13 cellular contexts compared by ENCODE assay signal in genomic region chr20:49985157-49985556, GRCh38. TPM values are rescaled to one million over a fixed set of nuclear protein-coding genes. Genes with fewer than 3 reads are reported as not detected.
A peak's percentile ranks its signal among the peaks of the same experiment; 100 is the strongest.
DNase-seq lines count a peak whose midpoint lies in the region; ATAC-seq and TF ChIP-seq lines count a peak whose summit lies in the region.
"Had no signal": no experiment of that assay in that cellular context is flagged by ENCODE, and none has a peak within 500 bp of the region (broad histone marks: within the 10 kb centered on the region; RNA-seq: fewer than 3 reads in every experiment).

No MANE protein-coding gene starts in this region.

- H3K4me3 Mint-ChIP-seq in chondrocyte (ENCODE audit: unreplicated experiment) (peak overlapping the region; percentile 86), type B pancreatic cell (peak overlapping the region; percentile 95)
- no peak overlapping the region for H3K4me3 Mint-ChIP-seq in stimulated activated naive CD8-positive, alpha-beta T cell treated with anti-CD3 and anti-CD28 coated beads, Interleukin-15, amount 100 ng/mL, for 72 hours
- H3K4me3 Mint-ChIP-seq: activated naive CD8-positive, alpha-beta T cell had no signal

- peaks cover 3 to 6% of the 10 kb centered on the region in 2 experiments for H3K36me3 ChIP-seq in SK-N-SH (replicated peaks in 1 of 2; ENCODE audit: control insufficient read depth in 1 of 2, insufficient read depth in 2 of 2, low read length in 1 of 2)
- H3K36me3 ChIP-seq in mesendoderm (ENCODE audit: control insufficient read depth, insufficient read depth, low read length): peaks cover 3% of the 10 kb centered on the region

- TF ChIP-seq RAD21 in SK-N-SH (IDR thresholded peaks at IDR 0.05; ENCODE audit: low read length): no peak

- TF ChIP-seq CTCF in SK-N-SH (IDR thresholded peaks at IDR 0.05) (no peak), chondrocyte (IDR thresholded peaks at IDR 0.05) (no peak), type B pancreatic cell (conservative IDR thresholded peaks at IDR 0.05) (no peak)

- H2BK15ac ChIP-seq in mesendoderm (replicated peaks; ENCODE audit: low read depth): no peak overlapping the region

- H4K8ac ChIP-seq in mesendoderm (ENCODE audit: low read depth, low read length): no peak overlapping the region

- H3K9me2 ChIP-seq in SK-N-SH: no peaks in the 10 kb centered on the region

- peak overlapping the region; percentile 54 for H3K56ac ChIP-seq in mesendoderm (ENCODE audit: low read length)

- peak overlapping the region; percentile 76 to 80 for H3K4me3 ChIP-seq in SK-N-SH (ENCODE audit: low read depth in 2 of 2, low read length in 1 of 2)
- H3K4me3 ChIP-seq in mesendoderm (ENCODE audit: low read length): peak overlapping the region; percentile 93

- no peak overlapping the region for H2AK5ac ChIP-seq in mesendoderm (ENCODE audit: low read length)

- DNase-seq in SK-N-SH: no peak
- no peak for DNase-seq in chondrocyte (ENCODE audit: low spot score)
- no peak for DNase-seq in mesendoderm
- no peak for DNase-seq in type B pancreatic cell (ENCODE audit: extremely low spot score, unreplicated experiment)
- no peak for DNase-seq in stimulated activated naive CD8-positive, alpha-beta T cell treated with anti-CD3 and anti-CD28 coated beads, Interleukin-15, amount 100 ng/mL, for 72 hours
- DNase-seq: natural killer cell, NCI-H2107, T1000 had no signal

- H3K4me2 ChIP-seq in SK-N-SH: peak overlapping the region; percentile 97
- H3K4me2 ChIP-seq in mesendoderm (ENCODE audit: low read length): peak overlapping the region; percentile 9

- no peak overlapping the region for H2BK5ac ChIP-seq in mesendoderm (ENCODE audit: low read length)

- POLR2A ChIA-PET in SK-N-SH (lab: Yijun Ruan, JAX): interaction anchor here (0.7 to 4.2 kb wide), 3 partner anchors 55 to 85 kb away, joined by 3 to 27 read pairs (median 3); no protein-coding TSS in a partner anchor

- peaks cover 32 to 62% of the 10 kb centered on the region in 2 experiments for H3K4me1 ChIP-seq in SK-N-SH (ENCODE audit: control insufficient read depth in 1 of 2, insufficient read depth in 2 of 2, low read depth in 1 of 2, low read length in 1 of 2)
- peaks cover 26% of the 10 kb centered on the region for H3K4me1 ChIP-seq in mesendoderm (ENCODE audit: control insufficient read depth, low read depth, low read length)

- no peak overlapping the region for H3K4ac ChIP-seq in mesendoderm (ENCODE audit: low read depth, low read length)

- WGBS in SK-N-SH (ENCODE audit: low lambda C conversion rate): 54% methylated on average over 6 of the region's 6 CpGs
- WGBS in mesendoderm (ENCODE audit: extremely low coverage, insufficient coverage, low lambda C conversion rate): no CpG with 5 or more reads among the region's 6 CpGs

- H4K5ac ChIP-seq in mesendoderm (ENCODE audit: low read length): no peak overlapping the region

- CTCF ChIA-PET in SK-N-SH (lab: Yijun Ruan, JAX): interaction anchor here (1.3 to 22.2 kb wide), 3 partner anchors 27 to 194 kb away, joined by 3 to 807 read pairs (median 10); no protein-coding TSS in a partner anchor

- H3K79me2 ChIP-seq in SK-N-SH (ENCODE audit: insufficient read depth) (peaks cover 54% of the 10 kb centered on the region), mesendoderm (ENCODE audit: control insufficient read depth, insufficient read depth, low read length) (peaks cover 48% of the 10 kb centered on the region)

- peaks cover 77% of the 10 kb centered on the region for H3K4me1 Mint-ChIP-seq in chondrocyte (ENCODE audit: low read depth)
- H3K4me1 Mint-ChIP-seq in type B pancreatic cell (ENCODE audit: unreplicated experiment): peaks cover 40% of the 10 kb centered on the region
- peaks cover 43% of the 10 kb centered on the region for H3K4me1 Mint-ChIP-seq in stimulated activated naive CD8-positive, alpha-beta T cell treated with anti-CD3 and anti-CD28 coated beads, Interleukin-15, amount 100 ng/mL, for 72 hours

- H3F3A ChIP-seq in SK-N-SH (replicated peaks; ENCODE audit: insufficient read depth): peaks cover 39% of the 10 kb centered on the region

- no peaks in the 10 kb centered on the region for H3K9me3 Mint-ChIP-seq in chondrocyte (ENCODE audit: low read depth)
- no peaks in the 10 kb centered on the region for H3K9me3 Mint-ChIP-seq in type B pancreatic cell
- H3K9me3 Mint-ChIP-seq in stimulated activated naive CD8-positive, alpha-beta T cell treated with anti-CD3 and anti-CD28 coated beads, Interleukin-15, amount 100 ng/mL, for 72 hours: no peaks in the 10 kb centered on the region
- H3K9me3 Mint-ChIP-seq: natural killer cell had no signal

- H3K27ac Mint-ChIP-seq in chondrocyte (ENCODE audit: unreplicated experiment) (peak overlapping the region; percentile 12), type B pancreatic cell (no peak overlapping the region)
- no peak overlapping the region for H3K27ac Mint-ChIP-seq in stimulated activated naive CD8-positive, alpha-beta T cell treated with anti-CD3 and anti-CD28 coated beads, Interleukin-15, amount 100 ng/mL, for 72 hours
- H3K27ac Mint-ChIP-seq: activated naive CD8-positive, alpha-beta T cell; natural killer cell had no signal

- H3K9ac ChIP-seq in SK-N-SH (peak overlapping the region; percentile 91; the same call in 1 of the 2 replicates), mesendoderm (ENCODE audit: low read length) (peak overlapping the region; percentile 98)

- H3K36me3 Mint-ChIP-seq in chondrocyte (ENCODE audit: low read depth) (peaks cover 10% of the 10 kb centered on the region), type B pancreatic cell (peaks cover 23% of the 10 kb centered on the region)
- H3K36me3 Mint-ChIP-seq: activated naive CD8-positive, alpha-beta T cell; natural killer cell had no signal

- H3K27me3 ChIP-seq in SK-N-SH (ENCODE audit: insufficient read depth) (no peaks in the 10 kb centered on the region), mesendoderm (ENCODE audit: insufficient read depth, low read length, poor library complexity) (no peaks in the 10 kb centered on the region)

- H2BK120ac ChIP-seq in mesendoderm (ENCODE audit: low read depth, low read length): no peak overlapping the region

- no peaks in the 10 kb centered on the region for H3K27me3 Mint-ChIP-seq in chondrocyte (ENCODE audit: low read depth)
- H3K27me3 Mint-ChIP-seq in type B pancreatic cell: peaks cover 19% of the 10 kb centered on the region
- H3K27me3 Mint-ChIP-seq in stimulated activated naive CD8-positive, alpha-beta T cell treated with anti-CD3 and anti-CD28 coated beads, Interleukin-15, amount 100 ng/mL, for 72 hours: peaks cover 11% of the 10 kb centered on the region
- H3K27me3 Mint-ChIP-seq: activated naive CD8-positive, alpha-beta T cell had no signal

- ATAC-seq in SK-N-SH treated with all-trans-retinoic acid at 6 μM for 48 hours: no peak
- no peak for ATAC-seq in GM19397 (IDR thresholded peaks at IDR 0.05; ENCODE audit: unreplicated experiment)
- no peak for ATAC-seq in GM21619 (IDR thresholded peaks at IDR 0.05; ENCODE audit: unreplicated experiment)
- ATAC-seq in stimulated activated naive CD8-positive, alpha-beta T cell treated with anti-CD3 and anti-CD28 coated beads, Interleukin-15, amount 100 ng/mL, for 72 hours: no peak
- ATAC-seq: natural killer cell had no signal

- no peak overlapping the region for H3K18ac ChIP-seq in mesendoderm (ENCODE audit: low read length)

- peaks cover 10% of the 10 kb centered on the region for H3K79me1 ChIP-seq in mesendoderm (ENCODE audit: low read length)

- peaks cover 26% of the 10 kb centered on the region for H4K20me1 ChIP-seq in SK-N-SH (ENCODE audit: insufficient read depth)

- H3K27ac ChIP-seq in SK-N-SH (ENCODE audit: low read depth in 2 of 2, low read length in 1 of 2) (peak overlapping the region in 1 of 2 experiments; percentile 50; a peak in 1 of 4 replicates), mesendoderm (ENCODE audit: low read depth, low read length) (no peak overlapping the region)
- H3K27ac ChIP-seq: 22Rv1 had no signal

- no peaks in the 10 kb centered on the region for H3K9me3 ChIP-seq in SK-N-SH

- H2AFZ ChIP-seq in SK-N-SH (ENCODE audit: low read depth): no peak overlapping the region

- no peak overlapping the region for H3K23ac ChIP-seq in mesendoderm (ENCODE audit: low read length)

- TF ChIP-seq EP300 in SK-N-SH (IDR thresholded peaks at IDR 0.05; ENCODE audit: borderline replicate concordance in 1 of 2, low read depth in 1 of 2, low read length in 1 of 2): no peak

TF ChIP-seq in SK-N-SH, 30 proteins besides CTCF, POLR2A, EP300 and RAD21 (continues in another document):
- TF ChIP-seq, protein P1, sequence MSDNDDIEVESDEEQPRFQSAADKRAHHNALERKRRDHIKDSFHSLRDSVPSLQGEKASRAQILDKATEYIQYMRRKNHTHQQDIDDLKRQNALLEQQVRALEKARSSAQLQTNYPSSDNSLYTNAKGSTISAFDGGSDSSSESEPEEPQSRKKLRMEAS (IDR thresholded peaks at IDR 0.05; ENCODE audit: low read depth): no peak
- TF ChIP-seq FOSL2 (IDR thresholded peaks at IDR 0.05; ENCODE audit: borderline replicate concordance, low read depth): no peak
- TF ChIP-seq YY1 (IDR thresholded peaks at IDR 0.05; ENCODE audit: low read depth): no peak
- no peak for TF ChIP-seq FOXM1 (IDR thresholded peaks at IDR 0.05; ENCODE audit: low read depth)
- no peak for TF ChIP-seq ELF1 (IDR thresholded peaks at IDR 0.05)
- no peak for TF ChIP-seq SIN3A (IDR thresholded peaks at IDR 0.05; ENCODE audit: borderline replicate concordance, low read depth, low read length)

TF ChIP-seq in SK-N-SH treated with all-trans-retinoic acid at 6 μM for 48 hours, 23 proteins besides CTCF, POLR2A, EP300 and RAD21 (continues in another document):
- TF ChIP-seq ZC3H10 (CRISPR knock-in tag; IDR thresholded peaks at IDR 0.05): no peak

RNA-seq across cellular contexts. Expression of gene SNAI1, which starts 2.4 kb away (rescaled TPM):
- 3.7 and 6.2 TPM in 2 replicates for polyA plus RNA-seq in SK-N-SH (2012; rRNA removed)
- polyA plus RNA-seq in SK-N-SH (2012; cell fraction: cytosol; rRNA removed): 2.2 and 3.9 TPM in 2 replicates
- polyA plus RNA-seq in SK-N-SH (2012; cell fraction: nucleus; rRNA removed): 5.6 and 5.7 TPM in 2 replicates
- total RNA-seq in chondrocyte (4.9 to 15.1 TPM (median 6.1 TPM) in 3 replicates), type B pancreatic cell (ENCODE audit: low replicate concordance) (12.1 and 30.8 TPM in 2 replicates)
- polyA plus RNA-seq in mesendoderm (2013, experiment 1 of 2): 23.6 TPM
- polyA plus RNA-seq in mesendoderm (2013, experiment 2 of 2): 20.7 TPM

RNA-seq across cellular contexts. Expression of gene RNF114, which starts 49.0 kb away (rescaled TPM):
- polyA plus RNA-seq in SK-N-SH (2012; rRNA removed): 30.2 and 55.0 TPM in 2 replicates
- 37.4 and 52.4 TPM in 2 replicates for polyA plus RNA-seq in SK-N-SH (2012; cell fraction: cytosol; rRNA removed)
- 53.4 and 58.8 TPM in 2 replicates for polyA plus RNA-seq in SK-N-SH (2012; cell fraction: nucleus; rRNA removed)
- total RNA-seq in chondrocyte (45.4 to 49.5 TPM (median 46.2 TPM) in 3 replicates), type B pancreatic cell (ENCODE audit: low replicate concordance) (62.9 and 72.1 TPM in 2 replicates)
- 60.4 TPM for polyA plus RNA-seq in mesendoderm (2013, experiment 1 of 2)
- 60.4 TPM for polyA plus RNA-seq in mesendoderm (2013, experiment 2 of 2)

Comparison
In these comparisons a context has a peak if more than half of its experiments do, and no peak if none do; other contexts are left out.
1. H3K4me3 Mint-ChIP-seq: peak in chondrocyte (single experiment) and type B pancreatic cell (single experiment); none in stimulated activated naive CD8-positive, alpha-beta T cell treated with anti-CD3 and anti-CD28 coated beads, Interleukin-15, amount 100 ng/mL, for 72 hours (0 of 2).